In the genomic region with DNA sequence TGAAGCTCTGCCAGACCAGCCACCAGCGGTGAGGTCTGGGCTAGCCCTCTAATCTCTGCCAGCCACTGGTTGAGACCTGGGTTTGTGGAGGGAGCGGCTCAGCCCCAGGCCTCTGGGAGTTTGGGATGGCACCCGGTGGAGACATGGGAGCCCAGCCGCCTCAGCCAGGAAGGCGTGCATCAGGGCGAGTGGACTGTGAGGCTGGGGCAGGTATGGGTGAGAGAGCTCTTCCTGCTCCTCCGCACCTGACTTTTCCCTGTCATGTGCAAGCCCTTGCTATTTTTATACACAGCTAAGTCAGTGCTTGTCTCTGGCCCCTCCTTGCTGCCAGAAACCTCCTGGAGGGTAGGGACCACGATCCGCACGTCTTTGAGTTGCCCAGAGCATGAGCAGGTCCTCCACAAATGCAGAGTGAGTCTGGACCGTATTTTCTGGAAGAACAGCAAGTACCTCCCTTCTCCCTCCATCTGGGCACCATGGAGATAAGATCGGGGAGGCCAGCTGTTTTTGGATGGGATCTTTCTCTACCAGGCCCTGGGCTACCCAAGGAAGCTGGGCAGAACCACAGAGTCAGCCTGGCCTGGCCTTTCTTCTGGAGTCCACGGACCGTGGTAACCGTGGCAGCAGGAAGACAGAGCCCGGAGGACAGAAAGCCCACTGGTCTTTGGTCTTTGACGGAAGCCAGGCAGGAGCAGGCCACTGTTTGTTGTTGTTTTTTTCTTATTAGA, we compare ENCODE assay signal across 31 cellular contexts. TPM values are rescaled to one million over a fixed set of nuclear protein-coding genes. Genes with fewer than 3 reads are reported as not detected.
DNase-seq lines count a peak whose midpoint lies in the region; ATAC-seq and TF ChIP-seq lines count a peak whose summit lies in the region.
"Had no signal": no experiment of that assay in that cellular context is flagged by ENCODE, and none has a peak within 500 bp of the region (broad histone marks: within the 10 kb centered on the region; RNA-seq: fewer than 3 reads in every experiment).

No MANE protein-coding gene starts in this region.

- intact Hi-C loops in cardiac septum (cut with DNase I) (no loop called here), upper lobe of right lung (cut with DNase I) (no loop called here), esophagus muscularis mucosa (cut with DNase I) (loop anchor here (10.0 kb wide), 1 partner anchor 212 kb away; no protein-coding TSS in a partner anchor)

- no peak for TF ChIP-seq EP300 in esophagus muscularis mucosa (IDR thresholded peaks at IDR 0.05)

- no peaks in the 10 kb centered on the region for H3K27me3 ChIP-seq in right atrium auricular region
- no peaks in the 10 kb centered on the region for H3K27me3 ChIP-seq in osteoblast (ENCODE audit: insufficient read depth, low read length)
- H3K27me3 ChIP-seq in upper lobe of right lung: no peaks in the 10 kb centered on the region
- H3K27me3 ChIP-seq in esophagus muscularis mucosa: no peaks in the 10 kb centered on the region
- H3K27me3 ChIP-seq: Peyer's patch had no signal

- no peak for TF ChIP-seq POLR2A in esophagus muscularis mucosa (IDR thresholded peaks at IDR 0.05; ENCODE audit: low read depth)

- H2AFZ ChIP-seq in osteoblast (ENCODE audit: low read length): no peak overlapping the region

- no peak overlapping the region for H3K27ac ChIP-seq in right atrium auricular region
- no peak overlapping the region for H3K27ac ChIP-seq in osteoblast (ENCODE audit: low read depth, low read length)
- H3K27ac ChIP-seq in upper lobe of right lung: no peak overlapping the region
- peak overlapping the region in 2 of 4 donors; percentile 6 to 25 for H3K27ac ChIP-seq in esophagus muscularis mucosa (replicated peaks in 1 of 4)
- H3K27ac ChIP-seq: BLaER1 treated with 17β-estradiol and CSF1 and Interleukin-3, amounts not matched to agents 10 nM and 100 nM; foreskin keratinocyte; Peyer's patch had no signal

- peaks cover under 1% of the 10 kb centered on the region for H3K27me3 Mint-ChIP-seq in brain

- peak overlapping the region in 4 of 5 experiments; percentile 53 to 95 (median 82) for H3K27ac Mint-ChIP-seq in brain
- H3K27ac Mint-ChIP-seq: activated CD4-positive, alpha-beta T cell treated with anti-CD3 and anti-CD28 coated beads, Interleukin-2, amount 10 ng/mL, durations not matched to agents 7 days and 5 days; activated naive CD4-positive, alpha-beta T cell treated with anti-CD3 and anti-CD28 coated beads, Interleukin-2, amount 10 ng/mL, durations not matched to agents 7 days and 5 days; endodermal cell; naive B cell; WTC11 had no signal

- no peaks in the 10 kb centered on the region for H4K20me1 ChIP-seq in osteoblast (ENCODE audit: insufficient read depth, low read length)
- H4K20me1 ChIP-seq: BLaER1 treated with 17β-estradiol and CSF1 and Interleukin-3, amounts not matched to agents 10 nM and 100 nM had no signal

- H3K4me2 ChIP-seq in osteoblast (ENCODE audit: insufficient read depth, low read length): no peak overlapping the region

- H3K4me3 ChIP-seq in right atrium auricular region (no peak overlapping the region), osteoblast (ENCODE audit: insufficient read depth, low read length) (no peak overlapping the region), upper lobe of right lung (no peak overlapping the region), esophagus muscularis mucosa (no peak overlapping the region)
- H3K4me3 ChIP-seq: BLaER1 treated with 17β-estradiol and CSF1 and Interleukin-3, amounts not matched to agents 10 nM and 100 nM; Peyer's patch had no signal

- H3K4me3 Mint-ChIP-seq in brain: no peak overlapping the region
- H3K4me3 Mint-ChIP-seq: activated CD4-positive, alpha-beta T cell treated with anti-CD3 and anti-CD28 coated beads, Interleukin-2, amount 10 ng/mL, durations not matched to agents 7 days and 5 days; activated naive CD4-positive, alpha-beta T cell treated with anti-CD3 and anti-CD28 coated beads, Interleukin-2, amount 10 ng/mL, durations not matched to agents 7 days and 5 days; endodermal cell; WTC11 had no signal

- no peaks in the 10 kb centered on the region for H3K36me3 ChIP-seq in right atrium auricular region
- H3K36me3 ChIP-seq in osteoblast (ENCODE audit: insufficient read depth, low read length): no peaks in the 10 kb centered on the region
- H3K36me3 ChIP-seq in upper lobe of right lung: no peaks in the 10 kb centered on the region
- no peaks in the 10 kb centered on the region for H3K36me3 ChIP-seq in esophagus muscularis mucosa
- H3K36me3 ChIP-seq: BLaER1 treated with 17β-estradiol and CSF1 and Interleukin-3, amounts not matched to agents 10 nM and 100 nM; Peyer's patch had no signal

- no peaks in the 10 kb centered on the region for H3K9me3 ChIP-seq in right atrium auricular region
- H3K9me3 ChIP-seq in osteoblast (ENCODE audit: low read depth, low read length): no peaks in the 10 kb centered on the region
- no peaks in the 10 kb centered on the region for H3K9me3 ChIP-seq in upper lobe of right lung
- no peaks in the 10 kb centered on the region for H3K9me3 ChIP-seq in esophagus muscularis mucosa
- H3K9me3 ChIP-seq: BLaER1 treated with 17β-estradiol and CSF1 and Interleukin-3, amounts not matched to agents 10 nM and 100 nM; Peyer's patch had no signal

- peak; percentile 68 for DNase-seq in cardiac septum (ENCODE audit: low spot score)
- DNase-seq in right atrium auricular region (ENCODE audit: low spot score): no peak
- peak; percentile 63 for DNase-seq in osteoblast (ENCODE audit: insufficient read length, low spot score, missing footprints)
- DNase-seq in upper lobe of right lung: peak; percentile 51
- DNase-seq in NCI-H524 treated with DMSO at 0.1 percent for 48 hours (lab: John Stamatoyannopoulos, UW): no peak
- DNase-seq in esophagus muscularis mucosa (ENCODE audit: extremely low spot score): no peak
- DNase-seq: activated CD4-positive, alpha-beta T cell treated with anti-CD3 and anti-CD28 coated beads, Interleukin-2, amount 10 ng/mL, durations not matched to agents 7 days and 5 days; activated naive CD4-positive, alpha-beta T cell treated with anti-CD3 and anti-CD28 coated beads, Interleukin-2, amount 10 ng/mL, durations not matched to agents 7 days and 5 days; amniotic stem cell; COR-L47; endodermal cell; foreskin keratinocyte; left cardiac atrium; naive B cell; NCI-H1092; NCI-H187 treated with DMSO at 0.1 percent for 48 hours; NCI-H2171 treated with DMSO at 0.1 percent for 48 hours; NCI-H526; occipital lobe; SHP77 treated with DMSO at 0.1 percent for 48 hours; stimulated activated CD4-positive, alpha-beta T cell treated with anti-CD3 and anti-CD28 coated beads, Interleukin-2, amount 100 ng/mL, for 48 hours had no signal

- TF ChIP-seq CTCF in right atrium auricular region (IDR thresholded peaks at IDR 0.05) (no peak), brain (conservative IDR thresholded peaks at IDR 0.05) (no peak), osteoblast (IDR thresholded peaks at IDR 0.05; ENCODE audit: extremely low read depth, low read depth, low read length) (no peak), upper lobe of right lung (IDR thresholded peaks at IDR 0.05) (no peak), esophagus muscularis mucosa (IDR thresholded peaks at IDR 0.05) (peak in 1 of 3 experiments; percentile 27)

- H3K4me1 Mint-ChIP-seq in brain: peaks cover 48% of the 10 kb centered on the region
- H3K4me1 Mint-ChIP-seq: activated CD4-positive, alpha-beta T cell treated with anti-CD3 and anti-CD28 coated beads, Interleukin-2, amount 10 ng/mL, durations not matched to agents 7 days and 5 days; activated naive CD4-positive, alpha-beta T cell treated with anti-CD3 and anti-CD28 coated beads, Interleukin-2, amount 10 ng/mL, durations not matched to agents 7 days and 5 days had no signal

- 85% methylated on average over 15 of the region's 17 CpGs for WGBS in esophagus muscularis mucosa

- ATAC-seq in upper lobe of right lung (no peak), GM21529 (IDR thresholded peaks at IDR 0.05; ENCODE audit: unreplicated experiment) (no peak)
- ATAC-seq: esophagus mucosa, foreskin keratinocyte, left cardiac atrium, WTC11 had no signal

- peaks cover 0 to 10% (median 0%) of the 10 kb centered on the region in 5 experiments for H3K9me3 Mint-ChIP-seq in brain
- H3K9me3 Mint-ChIP-seq: activated CD4-positive, alpha-beta T cell treated with anti-CD3 and anti-CD28 coated beads, Interleukin-2, amount 10 ng/mL, durations not matched to agents 7 days and 5 days; activated naive CD4-positive, alpha-beta T cell treated with anti-CD3 and anti-CD28 coated beads, Interleukin-2, amount 10 ng/mL, durations not matched to agents 7 days and 5 days; endodermal cell; WTC11 had no signal

- H3K79me2 ChIP-seq in osteoblast (ENCODE audit: insufficient read depth, low read length): no peaks in the 10 kb centered on the region

- H3K4me1 ChIP-seq in right atrium auricular region (peaks cover 0 to 14% of the 10 kb centered on the region in 2 donors), osteoblast (ENCODE audit: insufficient read depth, low read length) (peaks cover 3% of the 10 kb centered on the region), upper lobe of right lung (peaks cover 4% of the 10 kb centered on the region), esophagus muscularis mucosa (peaks cover 9 to 36% (median 30%) of the 10 kb centered on the region in 4 donors)
- H3K4me1 ChIP-seq: foreskin keratinocyte had no signal

- H3K36me3 Mint-ChIP-seq in brain: no peaks in the 10 kb centered on the region
- H3K36me3 Mint-ChIP-seq: activated naive CD4-positive, alpha-beta T cell treated with anti-CD3 and anti-CD28 coated beads, Interleukin-2, amount 10 ng/mL, durations not matched to agents 7 days and 5 days; naive B cell; WTC11 had no signal

RNA-seq across cellular contexts. Expression of gene IGLL1, which starts 53.3 kb away (rescaled TPM):
- total RNA-seq in cardiac septum: not detected
- total RNA-seq in right atrium auricular region: not detected
- not detected for polyA plus RNA-seq in brain (ENCODE audit: insufficient read depth, low read depth, low replicate concordance)
- not detected in 2 replicates for total RNA-seq in osteoblast
- not detected for total RNA-seq in upper lobe of right lung
- total RNA-seq in esophagus muscularis mucosa: not detected
- total RNA-seq: activated CD4-positive, alpha-beta T cell treated with anti-CD3 and anti-CD28 coated beads, Interleukin-2, amount 10 ng/mL, durations not matched to agents 7 days and 5 days; endodermal cell; esophagus mucosa; foreskin keratinocyte; left cardiac atrium; occipital lobe; Peyer's patch; renal cortical epithelial cell; subcutaneous adipose tissue; ureter; WTC11 had no signal
- polyA plus RNA-seq: AG04450, foreskin keratinocyte had no signal

Comparison
In these comparisons a context has a peak if more than half of its experiments do, and no peak if none do; other contexts are left out.
1. DNase-seq: peak in cardiac septum (single experiment), osteoblast (single experiment) and upper lobe of right lung (single experiment); none in right atrium auricular region (single experiment), NCI-H524 treated with DMSO at 0.1 percent for 48 hours (single experiment) and esophagus muscularis mucosa (single experiment).